Comparison of ENCODE assay signal across 1 cellular context in genomic region chr21:30083120-30083945, GRCh38.
TF ChIP-seq lines count a peak whose summit lies in the region.

No MANE protein-coding gene starts in this region.

TF ChIP-seq in H1, 55 proteins besides CTCF, POLR2A, EP300 and RAD21:
- TF ChIP-seq RBBP5 (IDR thresholded peaks at IDR 0.05; ENCODE audit: borderline replicate concordance, low read depth, low read length) (no peak), TEAD4 (IDR thresholded peaks at IDR 0.05; ENCODE audit: low read depth, low read length) (no peak), BRCA1 (IDR thresholded peaks at IDR 0.05; ENCODE audit: low read depth, low read length) (no peak), SP1 (IDR thresholded peaks at IDR 0.05; ENCODE audit: low read depth, low read length) (peak; percentile 43; the same call in 1 of the 2 replicates), POU5F1 (IDR thresholded peaks at IDR 0.05; ENCODE audit: low read depth, low read length) (no peak), SIN3A (conservative IDR thresholded peaks at IDR 0.05 in 1 of 2, IDR thresholded peaks at IDR 0.05 in 1 of 2; ENCODE audit: low read depth in 1 of 2, low read length in 2 of 2) (peak; percentile 83 to 84; a peak in 3 of 4 replicates), SRF (IDR thresholded peaks at IDR 0.05; ENCODE audit: low read depth, low read length) (no peak), KDM5A (IDR thresholded peaks at IDR 0.05; ENCODE audit: low read length) (no peak), EZH2 (IDR thresholded peaks at IDR 0.05; ENCODE audit: low read depth, low read length, severe bottlenecking) (no peak), FOSL1 (IDR thresholded peaks at IDR 0.05; ENCODE audit: insufficient read depth, low read depth, low read length) (no peak)
